Comparison of ENCODE assay signal across 26 cellular contexts in genomic region chr16:79042141-79042540, GRCh38.
"Had no signal": no experiment of that assay in that cellular context is flagged by ENCODE, and none has a peak within 500 bp of the region (broad histone marks: within the 10 kb centered on the region; RNA-seq: fewer than 3 reads in every experiment).

No MANE protein-coding gene starts in this region.

- H3K27me3 Mint-ChIP-seq: activated CD4-positive, alpha-beta T cell treated with anti-CD3 and anti-CD28 coated beads, Interleukin-2, amount 10 ng/mL, durations not matched to agents 7 days and 5 days; activated CD8-positive, alpha-beta T cell treated with anti-CD3 and anti-CD28 coated beads for 36 hours; activated naive CD4-positive, alpha-beta T cell treated with anti-CD3 and anti-CD28 coated beads, Interleukin-2, amount 10 ng/mL, durations not matched to agents 7 days and 5 days; activated naive CD8-positive, alpha-beta T cell treated with anti-CD3 and anti-CD28 coated beads, Interleukin-2, amount 10 ng/mL, durations not matched to agents 7 days and 5 days; activated T-cell treated with anti-CD3 and anti-CD28 coated beads, Interleukin-2, amount 50 U/mL, for 24 hours; central memory CD8-positive, alpha-beta T cell had no signal

- H3K27ac Mint-ChIP-seq: activated CD4-positive, alpha-beta T cell treated with anti-CD3 and anti-CD28 coated beads, Interleukin-2, amount 10 ng/mL, durations not matched to agents 7 days and 5 days; activated naive CD4-positive, alpha-beta T cell treated with anti-CD3 and anti-CD28 coated beads, Interleukin-2, amount 10 ng/mL, durations not matched to agents 7 days and 5 days; activated naive CD8-positive, alpha-beta T cell treated with anti-CD3 and anti-CD28 coated beads, Interleukin-2, amount 10 ng/mL, durations not matched to agents 7 days and 5 days; IgD-negative memory B cell; T-helper 2 cell treated with Interferon-gamma antibody and Interleukin-4, amounts not matched to agents 5 μg/mL and 100 μg/mL, for 36 hours had no signal

- H3K36me3 Mint-ChIP-seq: activated naive CD4-positive, alpha-beta T cell treated with anti-CD3 and anti-CD28 coated beads, Interleukin-2, amount 10 ng/mL, durations not matched to agents 7 days and 5 days; activated naive CD8-positive, alpha-beta T cell treated with anti-CD3 and anti-CD28 coated beads, Interleukin-2, amount 10 ng/mL, durations not matched to agents 7 days and 5 days had no signal

- H3K9me3 Mint-ChIP-seq: activated CD8-positive, alpha-beta T cell treated with anti-CD3 and anti-CD28 coated beads for 36 hours; activated naive CD4-positive, alpha-beta T cell treated with anti-CD3 and anti-CD28 coated beads, Interleukin-2, amount 10 ng/mL, durations not matched to agents 7 days and 5 days; activated T-cell treated with anti-CD3 and anti-CD28 coated beads, Interleukin-2, amount 50 U/mL, for 24 hours; activated T-helper 1 cell treated with anti-CD3 and anti-CD28 coated beads, Interleukin-12 subunit alpha, Interleukin-12 subunit beta, Interleukin-2, Interleukin-4 antibody, amounts not matched to agents 30 ng/mL and 10 ng/mL and 1 ng/mL, durations not matched to agents 14 hours and 24 hours and 36 hours; central memory CD8-positive, alpha-beta T cell; T-helper 1 cell treated with Interleukin-12 subunit alpha and Interleukin-12 subunit beta and Interleukin-4 antibody, amounts not matched to agents 30 μg/mL and 1 μg/mL, for 36 hours; T-helper 2 cell treated with Interferon-gamma antibody and Interleukin-4, amounts not matched to agents 5 μg/mL and 100 μg/mL, for 36 hours had no signal

- ATAC-seq: PC-3 had no signal

- H3K4me3 Mint-ChIP-seq: activated CD4-positive, alpha-beta T cell treated with anti-CD3 and anti-CD28 coated beads, Interleukin-2, amount 10 ng/mL, durations not matched to agents 7 days and 5 days; activated CD8-positive, alpha-beta T cell treated with anti-CD3 and anti-CD28 coated beads for 36 hours; activated naive CD4-positive, alpha-beta T cell treated with anti-CD3 and anti-CD28 coated beads, Interleukin-2, amount 10 ng/mL, durations not matched to agents 7 days and 5 days; activated naive CD8-positive, alpha-beta T cell treated with anti-CD3 and anti-CD28 coated beads, Interleukin-2, amount 10 ng/mL, durations not matched to agents 7 days and 5 days; activated T-cell treated with anti-CD3 and anti-CD28 coated beads, Interleukin-2, amount 50 U/mL, for 24 hours; central memory CD8-positive, alpha-beta T cell; IgD-negative memory B cell; T-helper 1 cell treated with Interleukin-12 subunit alpha and Interleukin-12 subunit beta and Interleukin-4 antibody, amounts not matched to agents 30 μg/mL and 1 μg/mL, for 36 hours; T-helper 2 cell treated with Interferon-gamma antibody and Interleukin-4, amounts not matched to agents 5 μg/mL and 100 μg/mL, for 36 hours had no signal

- DNase-seq: activated naive CD8-positive, alpha-beta T cell treated with anti-CD3 and anti-CD28 coated beads, Interleukin-2, amount 10 ng/mL, durations not matched to agents 7 days and 5 days; activated T-cell treated with anti-CD3 and anti-CD28 coated beads, Interleukin-2, amount 50 U/mL, for 24 hours; amygdala; Karpas-422; KBM-7; NCI-H1048; NCI-H1105 treated with DMSO at 0.1 percent for 48 hours; NCI-H1436; NCI-H1694; NCI-H1930; NCI-H2081 treated with DMSO at 0.1 percent for 48 hours; NCI-H345; NCI-H524 treated with DMSO at 0.1 percent for 48 hours; NK-92 treated with Interleukin-12 subunit alpha and Interleukin-12 subunit beta, amount 100 ng/mL, for 24 hours; PC-3; Peyer's patch; SHP77 treated with DMSO at 0.1 percent for 48 hours; SK-N-SH had no signal
